In the genomic region with DNA sequence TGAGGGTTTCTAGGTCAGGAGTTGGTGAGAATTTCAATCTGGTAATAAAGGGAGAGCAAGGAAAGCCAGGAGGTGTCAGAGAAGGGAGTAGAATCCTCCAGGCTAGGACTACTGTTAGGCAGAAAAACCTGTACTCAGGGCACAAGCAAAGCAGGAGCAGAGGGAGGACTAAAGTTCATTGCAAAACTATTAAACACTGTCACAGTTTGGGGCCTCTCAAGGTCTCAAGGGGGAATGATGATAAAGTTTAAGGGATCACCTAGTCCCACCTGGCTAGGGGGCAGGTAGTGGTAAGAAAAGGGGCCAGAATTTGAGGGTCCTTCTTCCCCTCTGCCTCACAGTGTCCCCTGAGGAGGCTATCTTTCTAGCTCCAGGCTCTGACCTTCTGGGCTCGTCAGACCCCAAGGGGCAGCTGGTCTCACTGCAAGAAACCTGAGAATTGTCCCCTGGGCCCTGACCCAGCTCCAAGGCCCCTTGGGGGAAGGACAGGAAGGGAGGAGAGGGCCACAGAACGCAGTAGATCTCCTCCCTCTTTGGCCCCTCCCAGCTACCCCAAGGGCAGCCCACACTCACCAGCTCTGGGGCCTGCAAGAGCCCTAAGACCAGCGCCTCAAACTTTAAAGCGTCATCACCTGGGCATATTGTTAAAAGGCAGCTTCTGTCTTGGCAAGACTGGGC, we compare ENCODE assay signal across 8 cellular contexts. TPM values are rescaled to one million over a fixed set of nuclear protein-coding genes. Genes with fewer than 3 reads are reported as not detected.
DNase-seq lines count a peak whose midpoint lies in the region; ATAC-seq and TF ChIP-seq lines count a peak whose summit lies in the region.

No MANE protein-coding gene starts in this region.

- H3K56ac ChIP-seq in mesendoderm (ENCODE audit: low read length), result no peak overlapping the region

- no peak overlapping the region for H3K4ac ChIP-seq in mesendoderm (ENCODE audit: low read depth, low read length)

- H2BK120ac ChIP-seq in mesendoderm (ENCODE audit: low read depth, low read length), result no peak overlapping the region

- TF ChIP-seq POLR2A in breast epithelium (IDR thresholded peaks at IDR 0.05) (no peak), upper lobe of left lung (IDR thresholded peaks at IDR 0.05) (peak in 2 of 4 donors; percentile 10 to 36)

- H3K36me3 ChIP-seq in RWPE2 (ENCODE audit: low read depth) (no peaks in the 10 kb centered on the region), breast epithelium (no peaks in the 10 kb centered on the region), mesendoderm (ENCODE audit: control insufficient read depth, insufficient read depth, low read length) (no peaks in the 10 kb centered on the region), upper lobe of left lung (no peaks in the 10 kb centered on the region)

- TF ChIP-seq EP300 in upper lobe of left lung (IDR thresholded peaks at IDR 0.05), result no peak

- no peak overlapping the region for H4K8ac ChIP-seq in mesendoderm (ENCODE audit: low read depth, low read length)

- H3K9me3 ChIP-seq in RWPE2 (ENCODE audit: severe bottlenecking) (no peaks in the 10 kb centered on the region), breast epithelium (no peaks in the 10 kb centered on the region), upper lobe of left lung (no peaks in the 10 kb centered on the region)

- no peak overlapping the region for H2BK5ac ChIP-seq in mesendoderm (ENCODE audit: low read length)

- H3K27ac ChIP-seq in RWPE2 (ENCODE audit: poor library complexity, severe bottlenecking) (no peak overlapping the region), breast epithelium (peak overlapping the region; percentile 34 to 74), mesendoderm (ENCODE audit: low read depth, low read length) (no peak overlapping the region), upper lobe of left lung (peak overlapping the region; percentile 89 to 95 (median 94))

- intact Hi-C loops in breast epithelium (cut with DNase I; ENCODE audit: low total_unique reads), result no loop called here

- H3K4me3 ChIP-seq in RWPE2 (ENCODE audit: severe bottlenecking), result no peak overlapping the region
- peak overlapping the region; percentile 64 to 91 (median 83) for H3K4me3 ChIP-seq in breast epithelium
- H3K4me3 ChIP-seq in mesendoderm (ENCODE audit: low read length), result peak overlapping the region; percentile 67
- peak overlapping the region; percentile 63 to 98 (median 69) for H3K4me3 ChIP-seq in upper lobe of left lung

- H3K23ac ChIP-seq in mesendoderm (ENCODE audit: low read length), result no peak overlapping the region

- H3K79me2 ChIP-seq in mesendoderm (ENCODE audit: control insufficient read depth, insufficient read depth, low read length), result no peaks in the 10 kb centered on the region

- no peaks in the 10 kb centered on the region for H3K79me1 ChIP-seq in mesendoderm (ENCODE audit: low read length)

- no peak overlapping the region for H3K18ac ChIP-seq in mesendoderm (ENCODE audit: low read length)

- H3K27me3 ChIP-seq in RWPE2 (ENCODE audit: insufficient read depth, poor library complexity, severe bottlenecking) (no peaks in the 10 kb centered on the region), breast epithelium (no peaks in the 10 kb centered on the region), mesendoderm (ENCODE audit: insufficient read depth, low read length, poor library complexity) (no peaks in the 10 kb centered on the region), upper lobe of left lung (no peaks in the 10 kb centered on the region)

- no CpG with 5 or more reads among the region's 4 CpGs for WGBS in mesendoderm (ENCODE audit: extremely low coverage, insufficient coverage, low lambda C conversion rate)
- WGBS in upper lobe of left lung, 2 donors, result 4 to 10% methylated on average over 2 to 4 of the region's 4 CpGs

- ATAC-seq in GM18868 (IDR thresholded peaks at IDR 0.05; ENCODE audit: unreplicated experiment) (peak; percentile 71), HG02870 (IDR thresholded peaks at IDR 0.05; ENCODE audit: unreplicated experiment) (peak; percentile 61), RWPE2 (ENCODE audit: low read depth) (peak; percentile 11; the same call in 2 of the 3 replicates), upper lobe of left lung (ENCODE audit: low FRiP score in 2 of 2) (peak; percentile 78 to 82)

- H3K4me2 ChIP-seq in mesendoderm (ENCODE audit: low read length), result peak overlapping the region; percentile 85

- no peak overlapping the region for H2BK15ac ChIP-seq in mesendoderm (replicated peaks; ENCODE audit: low read depth)

- TF ChIP-seq CTCF in RWPE2 (IDR thresholded peaks at IDR 0.05; ENCODE audit: poor library complexity, severe bottlenecking) (no peak), breast epithelium (IDR thresholded peaks at IDR 0.05) (no peak), upper lobe of left lung (IDR thresholded peaks at IDR 0.05) (no peak)

- no peak overlapping the region for H2AK5ac ChIP-seq in mesendoderm (ENCODE audit: low read length)

- no peaks in the 10 kb centered on the region for H3K4me1 ChIP-seq in RWPE2 (ENCODE audit: insufficient read depth, poor library complexity, severe bottlenecking)
- peaks cover 0 to 5% of the 10 kb centered on the region in 2 donors for H3K4me1 ChIP-seq in breast epithelium
- H3K4me1 ChIP-seq in mesendoderm (ENCODE audit: control insufficient read depth, low read depth, low read length), result peaks cover 2% of the 10 kb centered on the region
- peaks cover 45 to 65% (median 52%) of the 10 kb centered on the region in 4 donors for H3K4me1 ChIP-seq in upper lobe of left lung

- no peak overlapping the region for H4K5ac ChIP-seq in mesendoderm (ENCODE audit: low read length)

- no peak overlapping the region for H3K9ac ChIP-seq in mesendoderm (ENCODE audit: low read length)

- DNase-seq in RWPE2 (ENCODE audit: low spot score) (no peak), breast epithelium (ENCODE audit: low spot score in 2 of 2) (no peak), mesendoderm (no peak), upper lobe of left lung (peak in 1 of 2 donors; percentile 87), nucleus accumbens (lab: John Stamatoyannopoulos, UW) (no peak), D341Med (ENCODE audit: low spot score) (no peak)

RNA-seq across cellular contexts. Expression of a gene that starts 1.0 kb away (rescaled TPM):
- total RNA-seq in breast epithelium (100 to 1,000 TPM in 1 of 3 donors, 10 to 100 TPM in 2; 47.4 to 201 (median 97.0) TPM), upper lobe of left lung (100 to 1,000 TPM in 3 of 6 donors, 10 to 100 TPM in 3; 61.0 to 119 (median 92.6) TPM)
- polyA plus RNA-seq in mesendoderm (2013, experiment 1 of 2), result 6.4 TPM
- 6.3 TPM for polyA plus RNA-seq in mesendoderm (2013, experiment 2 of 2)

RNA-seq across cellular contexts. Expression of a gene that starts 30.1 kb away (rescaled TPM):
- total RNA-seq in breast epithelium (10 to 100 TPM; 35.1 to 58.0 (median 43.8) TPM), upper lobe of left lung (100 to 1,000 TPM in 1 of 6 donors, 10 to 100 TPM in 5; 27.2 to 129 (median 59.0) TPM)
- 18.3 TPM for polyA plus RNA-seq in mesendoderm (2013, experiment 1 of 2)
- 17.9 TPM for polyA plus RNA-seq in mesendoderm (2013, experiment 2 of 2)

Comparison
In these comparisons a context has a peak if more than half of its experiments do, and no peak if none do; other contexts are left out.
1. ATAC-seq: peak in every context shown above with its lines; median percentile 80 in upper lobe of left lung; 71 in GM18868; 61 in HG02870; 11 in RWPE2.
2. H3K27ac ChIP-seq: peak in breast epithelium (2 of 2) and upper lobe of left lung (4 of 4); none in RWPE2 (single experiment) and mesendoderm (single experiment).